ENCODE assay signal across 17 cellular contexts in genomic region chr18:58848685-58849084, GRCh38. TPM values are rescaled to one million over a fixed set of nuclear protein-coding genes. Genes with fewer than 3 reads are reported as not detected.
DNase-seq lines count a peak whose midpoint lies in the region; ATAC-seq, FAIRE-seq and TF ChIP-seq lines count a peak whose summit lies in the region.
"Had no signal": no experiment of that assay in that cellular context is flagged by ENCODE, and none has a peak within 500 bp of the region (broad histone marks: within the 10 kb centered on the region; RNA-seq: fewer than 3 reads in every experiment).

No MANE protein-coding gene starts in this region.

- H3K4me3 Mint-ChIP-seq in mesothelial cell of epicardium = no peak overlapping the region
- H3K4me3 Mint-ChIP-seq: activated naive CD4-positive, alpha-beta T cell treated with anti-CD3 and anti-CD28 coated beads, Interleukin-2, amount 10 ng/mL, durations not matched to agents 7 days and 5 days; central memory CD8-positive, alpha-beta T cell had no signal

- peak overlapping the region; percentile 61 for H3K27ac Mint-ChIP-seq in mesothelial cell of epicardium
- H3K27ac Mint-ChIP-seq: activated naive CD4-positive, alpha-beta T cell treated with anti-CD3 and anti-CD28 coated beads, Interleukin-2, amount 10 ng/mL, durations not matched to agents 7 days and 5 days had no signal

- H3K9me3 ChIP-seq in esophagus squamous epithelium = no peaks in the 10 kb centered on the region

- FAIRE-seq in GM12891 (lab: Jason Lieb, UNC) = no peak
- FAIRE-seq: endometrium had no signal

- no peaks in the 10 kb centered on the region for H3K36me3 ChIP-seq in esophagus squamous epithelium

- H3K27me3 Mint-ChIP-seq in mesothelial cell of epicardium (ENCODE audit: low read depth) = peaks cover 2% of the 10 kb centered on the region

- TF ChIP-seq POLR2A in GM12891 (IDR thresholded peaks at IDR 0.05; ENCODE audit: low read depth, low read length) (no peak), esophagus squamous epithelium (IDR thresholded peaks at IDR 0.05) (no peak)

- peaks cover 0 to 41% (median 3%) of the 10 kb centered on the region in 3 donors for H3K4me1 ChIP-seq in esophagus squamous epithelium

- ATAC-seq in HG03135 (IDR thresholded peaks at IDR 0.05; ENCODE audit: unreplicated experiment) = no peak
- ATAC-seq: left colon had no signal

- H3K36me3 Mint-ChIP-seq in mesothelial cell of epicardium = no peaks in the 10 kb centered on the region
- H3K36me3 Mint-ChIP-seq: activated naive CD4-positive, alpha-beta T cell treated with anti-CD3 and anti-CD28 coated beads, Interleukin-2, amount 10 ng/mL, durations not matched to agents 7 days and 5 days had no signal

- no peak overlapping the region for H3K4me3 ChIP-seq in cardiac fibroblast (replicated peaks in 1 of 2; ENCODE audit: low read depth in 2 of 2, low read length in 2 of 2)
- no peak overlapping the region for H3K4me3 ChIP-seq in esophagus squamous epithelium

- H3K9me3 Mint-ChIP-seq in mesothelial cell of epicardium = no peaks in the 10 kb centered on the region
- H3K9me3 Mint-ChIP-seq: activated naive CD4-positive, alpha-beta T cell treated with anti-CD3 and anti-CD28 coated beads, Interleukin-2, amount 10 ng/mL, durations not matched to agents 7 days and 5 days; central memory CD8-positive, alpha-beta T cell had no signal

- peaks cover 0 to 13% (median 0%) of the 10 kb centered on the region in 4 donors for H3K27me3 ChIP-seq in esophagus squamous epithelium

- intact Hi-C loops in esophagus squamous epithelium (cut with DNase I) = no loop called here

- TF ChIP-seq CTCF in cardiac fibroblast (IDR thresholded peaks at IDR 0.05; ENCODE audit: low read depth, low read length) = no peak
- no peak for TF ChIP-seq CTCF in mesothelial cell of epicardium (IDR thresholded peaks at IDR 0.05; ENCODE audit: unreplicated experiment)
- no peak for TF ChIP-seq CTCF in esophagus squamous epithelium (IDR thresholded peaks at IDR 0.05)

- 52 to 71% methylated on average over 3 of the region's 3 CpGs for WGBS in esophagus squamous epithelium, 2 donors

- no peak overlapping the region for H3K27ac ChIP-seq in esophagus squamous epithelium

- peak; percentile 97 for DNase-seq in ELF-1 (ENCODE audit: low read depth, low spot score)
- peak; percentile 73 for DNase-seq in NCI-H226
- peak; percentile 70 to 74 for DNase-seq in cardiac fibroblast (ENCODE audit: low read depth in 2 of 2)
- no peak for DNase-seq in mesothelial cell of epicardium (ENCODE audit: low spot score in 2 of 2, unreplicated experiment in 2 of 2)
- DNase-seq in GM12891 (ENCODE audit: insufficient read length, low spot score) = no peak
- no peak for DNase-seq in esophagus squamous epithelium (lab: John Stamatoyannopoulos, UW)
- DNase-seq in NOMO-1 treated with DMSO at 0.1 percent for 48 hours (lab: John Stamatoyannopoulos, UW; ENCODE audit: unreplicated experiment) = no peak
- DNase-seq: activated CD8-positive, alpha-beta memory T cell treated with anti-CD3 and anti-CD28 coated beads, Interleukin-2, amount 50 U/mL, for 4 hours; activated naive CD4-positive, alpha-beta T cell treated with anti-CD3 and anti-CD28 coated beads, Interleukin-2, amount 10 ng/mL, durations not matched to agents 7 days and 5 days; head of caudate nucleus; left colon; NCI-H1105; NCI-H446; OCI-M1 had no signal

- peaks cover 52% of the 10 kb centered on the region for H3K4me1 Mint-ChIP-seq in mesothelial cell of epicardium
- H3K4me1 Mint-ChIP-seq: activated naive CD4-positive, alpha-beta T cell treated with anti-CD3 and anti-CD28 coated beads, Interleukin-2, amount 10 ng/mL, durations not matched to agents 7 days and 5 days had no signal

TF ChIP-seq in GM12891, 5 proteins besides CTCF, POLR2A, EP300 and RAD21:
- no peak for TF ChIP-seq SPI1 (IDR thresholded peaks at IDR 0.05; ENCODE audit: low read depth, low read length)
- no peak for TF ChIP-seq POLR2AphosphoS5 (IDR thresholded peaks at IDR 0.05; ENCODE audit: low read depth, low read length)
- no peak for TF ChIP-seq PAX5 (IDR thresholded peaks at IDR 0.05; ENCODE audit: insufficient read depth, low read length, severe bottlenecking)
- TF ChIP-seq POU2F2 (IDR thresholded peaks at IDR 0.05; ENCODE audit: low read depth, low read length) = no peak
- TF ChIP-seq TAF1 (IDR thresholded peaks at IDR 0.05; ENCODE audit: low read depth, low read length) = no peak
TF ChIP-seq in GM12891: peak in this region for 0.

RNA-seq across cellular contexts. Expression of gene ZNF532, which starts 16.0 kb away (rescaled TPM):
- total RNA-seq in mesothelial cell of epicardium (178 to 188 TPM (median 182 TPM) in 3 replicates), esophagus squamous epithelium (10 to 100 TPM; 30.7 to 52.3 (median 32.6) TPM)
- polyA plus RNA-seq in GM12891 (2012; ENCODE audit: low read depth, missing spikeins) = 2.1 TPM

Comparison
In these comparisons a context has a peak if more than half of its experiments do, and no peak if none do; other contexts are left out.
1. DNase-seq: peak in ELF-1 (single experiment), NCI-H226 (single experiment) and cardiac fibroblast (2 of 2); none in mesothelial cell of epicardium (0 of 2), GM12891 (single experiment), esophagus squamous epithelium (single experiment) and NOMO-1 treated with DMSO at 0.1 percent for 48 hours (single experiment).